32 cellular contexts compared by ENCODE assay signal in genomic region chr9:109229682-109230081, GRCh38.
"Had no signal": no experiment of that assay in that cellular context is flagged by ENCODE, and none has a peak within 500 bp of the region (broad histone marks: within the 10 kb centered on the region; RNA-seq: fewer than 3 reads in every experiment).

No MANE protein-coding gene starts in this region.

- H3K36me3 ChIP-seq: ascending aorta, breast epithelium, cardiac muscle cell, esophagus muscularis mucosa, gastrocnemius medialis, heart left ventricle, WERI-Rb-1 had no signal

- H3K4me3 ChIP-seq: ascending aorta, breast epithelium, cardiac muscle cell, esophagus muscularis mucosa, gastrocnemius medialis, heart left ventricle had no signal

- H3K27ac ChIP-seq: ascending aorta, breast epithelium, cardiac muscle cell, esophagus muscularis mucosa, foreskin keratinocyte, gastrocnemius medialis, heart left ventricle, WERI-Rb-1 had no signal

- H3K27me3 ChIP-seq: ascending aorta, breast epithelium, esophagus muscularis mucosa, gastrocnemius medialis had no signal

- H3K9me3 ChIP-seq: ascending aorta, breast epithelium, esophagus muscularis mucosa, gastrocnemius medialis, heart left ventricle had no signal

- DNase-seq: activated B cell treated with CpG ODN at 0.5 μM for 24 hours; activated CD4-positive, alpha-beta T cell treated with anti-CD3 and anti-CD28 coated beads for 48 hours; activated CD4-positive, alpha-beta T cell treated with anti-CD3 and anti-CD28 coated beads, Interleukin-2, amount 50 U/mL, for 1 hour; activated CD4-positive, alpha-beta T cell treated with anti-CD3 and anti-CD28 coated beads, Interleukin-2, amount 50 U/mL, for 48 hours; activated CD8-positive, alpha-beta memory T cell treated with anti-CD3 and anti-CD28 coated beads, Interleukin-2, amount 10 ng/mL, durations not matched to agents 7 days and 5 days; activated CD8-positive, alpha-beta memory T cell treated with anti-CD3 and anti-CD28 coated beads, Interleukin-2, amount 50 U/mL, for 4 hours; activated CD8-positive, alpha-beta T cell treated with anti-CD3 and anti-CD28 coated beads, Interleukin-2, amount 10 ng/mL, durations not matched to agents 7 days and 5 days; activated effector memory CD4-positive, alpha-beta T cell treated with anti-CD3 and anti-CD28 coated beads, Interleukin-2, amount 50 U/mL, for 16 hours; activated naive CD4-positive, alpha-beta T cell; activated naive CD4-positive, alpha-beta T cell treated with anti-CD3 and anti-CD28 coated beads, Interleukin-2, amount 10 ng/mL, durations not matched to agents 7 days and 5 days; activated naive CD8-positive, alpha-beta T cell treated with anti-CD3 and anti-CD28 coated beads, Interleukin-2, amount 10 ng/mL, durations not matched to agents 7 days and 5 days; activated T-cell treated with anti-CD3 and anti-CD28 coated beads, Interleukin-2, amount 50 U/mL, for 1 hour; activated T-cell treated with anti-CD3 and anti-CD28 coated beads, Interleukin-2, amount 50 U/mL, for 48 hours; central memory CD4-positive, alpha-beta T cell; cortex of kidney; dermis blood vessel endothelial cell; effector CD4-positive, alpha-beta T cell; effector memory CD8-positive, alpha-beta T cell; erythroblast; foreskin keratinocyte; gastrocnemius medialis; glutamatergic neuron; heart left ventricle; T-helper 17 cell; T1000; WERI-Rb-1 had no signal

- ATAC-seq: activated CD4-positive, CD25-positive, alpha-beta regulatory T cell treated with anti-CD3 and anti-CD28 coated beads, Interleukin-2, amount 50 U/mL, for 24 hours; activated CD8-positive, alpha-beta memory T cell treated with anti-CD3 and anti-CD28 coated beads, Interleukin-2, amount 10 ng/mL, durations not matched to agents 7 days and 5 days; activated CD8-positive, alpha-beta T cell treated with anti-CD3 and anti-CD28 coated beads, Interleukin-2, amount 10 ng/mL, durations not matched to agents 7 days and 5 days; activated naive CD4-positive, alpha-beta T cell treated with anti-CD3 and anti-CD28 coated beads, Interleukin-2, amount 50 U/mL, for 72 hours; effector memory CD8-positive, alpha-beta T cell; foreskin keratinocyte; gastrocnemius medialis; heart left ventricle; T-helper 17 cell had no signal

- H3K4me1 ChIP-seq: ascending aorta, breast epithelium, esophagus muscularis mucosa, gastrocnemius medialis, heart left ventricle had no signal
